Comparison of ENCODE assay signal across 16 cellular contexts in the genomic region with DNA sequence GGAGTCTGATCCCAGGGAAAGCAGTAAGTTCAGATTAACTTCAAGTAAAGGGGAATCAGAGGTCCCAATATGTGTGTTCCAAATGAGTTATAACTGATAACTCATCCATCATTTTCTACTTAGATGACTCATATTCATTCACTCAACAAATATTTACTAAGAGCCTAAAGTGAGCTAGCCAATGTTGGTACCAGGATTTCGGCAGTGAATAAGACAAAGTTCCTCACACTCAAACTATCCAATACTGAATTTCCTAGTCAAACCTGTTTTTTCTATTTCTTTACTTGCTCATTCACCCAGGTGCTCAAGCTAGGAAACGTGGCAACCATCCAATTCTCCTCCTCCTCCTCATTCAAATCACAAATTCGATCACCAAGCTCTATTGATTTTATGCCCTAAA. TPM values are rescaled to one million over a fixed set of nuclear protein-coding genes. Genes with fewer than 3 reads are reported as not detected.
DNase-seq lines count a peak whose midpoint lies in the region; ATAC-seq and TF ChIP-seq lines count a peak whose summit lies in the region.
"Had no signal": no experiment of that assay in that cellular context is flagged by ENCODE, and none has a peak within 500 bp of the region (broad histone marks: within the 10 kb centered on the region; RNA-seq: fewer than 3 reads in every experiment).

No MANE protein-coding gene starts in this region.

- peaks cover 72% of the 10 kb centered on the region for H3K36me3 ChIP-seq in BE2C

- no TSS peak for BruUV-seq in MCF 10A (replicated peaks; lab: Mats Ljungman, UMichigan)

- TF ChIP-seq CTCF in MCF 10A (IDR thresholded peaks at IDR 0.05; ENCODE audit: unreplicated experiment) (no peak), BE2C (IDR thresholded peaks at IDR 0.05; ENCODE audit: low read depth, low read length) (no peak)

- DNase-seq in T47D (ENCODE audit: low read depth in 1 of 2, low spot score in 1 of 2) (peak; percentile 11 to 51), MCF 10A (ENCODE audit: unreplicated experiment) (no peak), RKO (ENCODE audit: low spot score) (peak; percentile 44), posterior cingulate gyrus (no peak), pons (ENCODE audit: low spot score) (no peak), BE2C (no peak)
- no peak for DNase-seq in stimulated activated effector memory CD8-positive, alpha-beta T cell treated with anti-CD3 and anti-CD28 coated beads, Interleukin-12 subunit alpha, Interleukin-12 subunit beta, amount 100 ng/mL, for 72 hours (ENCODE audit: low spot score in 2 of 2)
- DNase-seq: amniotic stem cell; caudate nucleus; CD8-positive, alpha-beta memory T cell; NCI-H524 treated with DMSO at 0.1 percent for 48 hours; retina; SIG-M5; stimulated activated CD8-positive, alpha-beta memory T cell treated with anti-CD3 and anti-CD28 coated beads, Interleukin-4, amount 100 ng/mL, for 48 hours had no signal

- POLR2A ChIA-PET in MCF 10A (lab: Yijun Ruan, JAX), result interaction anchor here (0.9 to 4.4 kb wide), 2 partner anchors 26 to 66 kb away, joined by 3 to 18 read pairs; partner anchors contain the start of gene FBXW2

- in situ Hi-C loops in T47D (cut with HindIII; ENCODE audit: low pct_unique_long_range_greater_than_20kb, low sequenced_read_pairs), result loop anchor here (25.0 kb wide), 1 partner anchor 170 kb away; the partner anchor contains the start of gene TRAF1

- peaks cover 86% of the 10 kb centered on the region for H3K36me3 Mint-ChIP-seq in MCF 10A (ENCODE audit: insufficient read depth, unreplicated experiment)
- H3K36me3 Mint-ChIP-seq in stimulated activated effector memory CD8-positive, alpha-beta T cell treated with anti-CD3 and anti-CD28 coated beads, Interleukin-12 subunit alpha, Interleukin-12 subunit beta, amount 100 ng/mL, for 72 hours, result peaks cover 100% of the 10 kb centered on the region

- H3K9me3 ChIP-seq in BE2C, result no peaks in the 10 kb centered on the region

- H3K4me3 ChIP-seq in BE2C (ENCODE audit: low read depth, low read length), result no peak overlapping the region

- no peaks in the 10 kb centered on the region for H3K27me3 ChIP-seq in BE2C

- CTCF ChIA-PET in MCF 10A (lab: Yijun Ruan, JAX), result interaction anchor here (1.1 to 8.7 kb wide), 6 partner anchors 9 to 293 kb away, joined by 3 to 55 read pairs (median 4); no protein-coding TSS in a partner anchor

- H3K27ac Mint-ChIP-seq in MCF 10A (ENCODE audit: low read depth, unreplicated experiment), result no peak overlapping the region
- H3K27ac Mint-ChIP-seq in stimulated activated effector memory CD8-positive, alpha-beta T cell treated with anti-CD3 and anti-CD28 coated beads, Interleukin-12 subunit alpha, Interleukin-12 subunit beta, amount 100 ng/mL, for 72 hours, result peak overlapping the region; percentile 69
- H3K27ac Mint-ChIP-seq: T-helper 1 cell treated with Interleukin-12 subunit alpha and Interleukin-12 subunit beta and Interleukin-4 antibody, amounts not matched to agents 30 μg/mL and 1 μg/mL, for 36 hours had no signal

- peak; percentile 87 for ATAC-seq in esophagus mucosa
- ATAC-seq in stimulated activated effector memory CD8-positive, alpha-beta T cell treated with anti-CD3 and anti-CD28 coated beads, Interleukin-12 subunit alpha, Interleukin-12 subunit beta, amount 100 ng/mL, for 72 hours, result no peak

- H3K4me1 ChIP-seq in BE2C, result no peaks in the 10 kb centered on the region; the same call in 1 of the 2 replicates

- no peaks in the 10 kb centered on the region for H3K9me3 Mint-ChIP-seq in MCF 10A (ENCODE audit: unreplicated experiment)
- H3K9me3 Mint-ChIP-seq in stimulated activated effector memory CD8-positive, alpha-beta T cell treated with anti-CD3 and anti-CD28 coated beads, Interleukin-12 subunit alpha, Interleukin-12 subunit beta, amount 100 ng/mL, for 72 hours, result no peaks in the 10 kb centered on the region
- H3K9me3 Mint-ChIP-seq: CD8-positive, alpha-beta memory T cell; T-helper 1 cell treated with Interleukin-12 subunit alpha and Interleukin-12 subunit beta and Interleukin-4 antibody, amounts not matched to agents 30 μg/mL and 1 μg/mL, for 36 hours had no signal

- H3K27me3 Mint-ChIP-seq in MCF 10A (ENCODE audit: insufficient read depth, unreplicated experiment), result no peaks in the 10 kb centered on the region
- H3K27me3 Mint-ChIP-seq: CD8-positive, alpha-beta memory T cell had no signal

- H3K4me1 Mint-ChIP-seq in MCF 10A (ENCODE audit: insufficient read depth, unreplicated experiment), result no peaks in the 10 kb centered on the region
- H3K4me1 Mint-ChIP-seq in stimulated activated effector memory CD8-positive, alpha-beta T cell treated with anti-CD3 and anti-CD28 coated beads, Interleukin-12 subunit alpha, Interleukin-12 subunit beta, amount 100 ng/mL, for 72 hours, result peaks cover 13% of the 10 kb centered on the region

- no peak overlapping the region for H3K4me3 Mint-ChIP-seq in MCF 10A (ENCODE audit: unreplicated experiment)
- H3K4me3 Mint-ChIP-seq in stimulated activated effector memory CD8-positive, alpha-beta T cell treated with anti-CD3 and anti-CD28 coated beads, Interleukin-12 subunit alpha, Interleukin-12 subunit beta, amount 100 ng/mL, for 72 hours, result no peak overlapping the region
- H3K4me3 Mint-ChIP-seq: CD8-positive, alpha-beta memory T cell; T-helper 1 cell treated with Interleukin-12 subunit alpha and Interleukin-12 subunit beta and Interleukin-4 antibody, amounts not matched to agents 30 μg/mL and 1 μg/mL, for 36 hours had no signal

- intact Hi-C loops in MCF 10A (cut with micrococcal nuclease), result no loop called here
- intact Hi-C loops in posterior cingulate gyrus (cut with DNase I), result no loop called here

RNA-seq across cellular contexts. Expression of gene FBXW2, which starts 25.8 kb away (rescaled TPM):
- total RNA-seq in MCF 10A (2022), result 53.9 and 58.4 TPM in 2 replicates
- total RNA-seq in esophagus mucosa, result 34.7 TPM
- 34.7 TPM for polyA plus RNA-seq in BE2C (2012; ENCODE audit: insufficient read depth, insufficient read length, low read depth)

RNA-seq across cellular contexts. Expression of gene MEGF9, which starts 53.2 kb away (rescaled TPM):
- total RNA-seq in MCF 10A (2022) (5.7 and 6.9 TPM in 2 replicates), esophagus mucosa (9.8 TPM)
- 4.3 TPM for polyA plus RNA-seq in BE2C (2012; ENCODE audit: insufficient read depth, insufficient read length, low read depth)

Comparison
In these comparisons a context has a peak if more than half of its experiments do, and no peak if none do; other contexts are left out.
1. DNase-seq: peak in T47D (2 of 2) and RKO (single experiment); none in MCF 10A (single experiment), stimulated activated effector memory CD8-positive, alpha-beta T cell treated with anti-CD3 and anti-CD28 coated beads, Interleukin-12 subunit alpha, Interleukin-12 subunit beta, amount 100 ng/mL, for 72 hours (0 of 2), posterior cingulate gyrus (0 of 10), pons (single experiment) and BE2C (single experiment).